In the genomic region with DNA sequence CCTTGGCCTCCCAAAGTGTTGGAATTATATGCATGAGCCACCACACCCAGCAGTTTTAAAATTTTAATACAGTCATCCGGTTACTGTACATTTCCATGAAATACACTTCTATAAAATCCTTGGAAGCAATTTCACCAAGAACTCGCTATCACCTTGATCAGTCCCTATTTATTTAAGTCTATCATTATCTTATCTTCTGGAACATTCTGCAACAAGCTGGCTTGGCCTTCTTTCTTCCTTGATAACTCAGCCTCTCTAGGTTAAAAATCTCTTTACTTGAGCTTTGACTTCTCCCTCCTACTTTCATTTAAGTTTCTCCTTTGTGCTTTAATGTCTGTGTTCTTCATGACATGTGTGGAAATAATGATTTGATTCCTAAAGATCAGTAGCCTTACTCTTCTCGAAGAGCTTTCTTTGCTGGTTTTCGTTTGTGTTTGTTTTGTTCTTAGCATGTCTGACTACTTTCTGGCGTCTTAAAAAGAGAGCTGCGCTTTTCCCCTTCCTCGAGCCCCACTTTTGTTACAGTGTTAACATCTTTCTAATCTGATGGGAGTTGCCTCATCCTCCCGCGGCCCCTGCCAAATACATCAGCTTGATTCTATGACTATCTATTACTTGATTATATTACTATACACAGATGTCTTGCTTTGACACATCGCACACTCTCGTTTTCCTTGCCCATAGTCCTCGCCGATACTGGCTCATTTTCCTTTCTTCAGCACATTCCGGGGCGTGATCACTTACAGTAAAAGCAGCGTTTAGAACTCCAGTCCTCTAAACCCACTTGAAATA, we compare ENCODE assay signal across 1 cellular context.
TF ChIP-seq lines count a peak whose summit lies in the region.

No MANE protein-coding gene starts in this region.

TF ChIP-seq in GM23338, 12 proteins besides CTCF, POLR2A, EP300 and RAD21 (continued from another document):
- TF ChIP-seq, protein P1, sequence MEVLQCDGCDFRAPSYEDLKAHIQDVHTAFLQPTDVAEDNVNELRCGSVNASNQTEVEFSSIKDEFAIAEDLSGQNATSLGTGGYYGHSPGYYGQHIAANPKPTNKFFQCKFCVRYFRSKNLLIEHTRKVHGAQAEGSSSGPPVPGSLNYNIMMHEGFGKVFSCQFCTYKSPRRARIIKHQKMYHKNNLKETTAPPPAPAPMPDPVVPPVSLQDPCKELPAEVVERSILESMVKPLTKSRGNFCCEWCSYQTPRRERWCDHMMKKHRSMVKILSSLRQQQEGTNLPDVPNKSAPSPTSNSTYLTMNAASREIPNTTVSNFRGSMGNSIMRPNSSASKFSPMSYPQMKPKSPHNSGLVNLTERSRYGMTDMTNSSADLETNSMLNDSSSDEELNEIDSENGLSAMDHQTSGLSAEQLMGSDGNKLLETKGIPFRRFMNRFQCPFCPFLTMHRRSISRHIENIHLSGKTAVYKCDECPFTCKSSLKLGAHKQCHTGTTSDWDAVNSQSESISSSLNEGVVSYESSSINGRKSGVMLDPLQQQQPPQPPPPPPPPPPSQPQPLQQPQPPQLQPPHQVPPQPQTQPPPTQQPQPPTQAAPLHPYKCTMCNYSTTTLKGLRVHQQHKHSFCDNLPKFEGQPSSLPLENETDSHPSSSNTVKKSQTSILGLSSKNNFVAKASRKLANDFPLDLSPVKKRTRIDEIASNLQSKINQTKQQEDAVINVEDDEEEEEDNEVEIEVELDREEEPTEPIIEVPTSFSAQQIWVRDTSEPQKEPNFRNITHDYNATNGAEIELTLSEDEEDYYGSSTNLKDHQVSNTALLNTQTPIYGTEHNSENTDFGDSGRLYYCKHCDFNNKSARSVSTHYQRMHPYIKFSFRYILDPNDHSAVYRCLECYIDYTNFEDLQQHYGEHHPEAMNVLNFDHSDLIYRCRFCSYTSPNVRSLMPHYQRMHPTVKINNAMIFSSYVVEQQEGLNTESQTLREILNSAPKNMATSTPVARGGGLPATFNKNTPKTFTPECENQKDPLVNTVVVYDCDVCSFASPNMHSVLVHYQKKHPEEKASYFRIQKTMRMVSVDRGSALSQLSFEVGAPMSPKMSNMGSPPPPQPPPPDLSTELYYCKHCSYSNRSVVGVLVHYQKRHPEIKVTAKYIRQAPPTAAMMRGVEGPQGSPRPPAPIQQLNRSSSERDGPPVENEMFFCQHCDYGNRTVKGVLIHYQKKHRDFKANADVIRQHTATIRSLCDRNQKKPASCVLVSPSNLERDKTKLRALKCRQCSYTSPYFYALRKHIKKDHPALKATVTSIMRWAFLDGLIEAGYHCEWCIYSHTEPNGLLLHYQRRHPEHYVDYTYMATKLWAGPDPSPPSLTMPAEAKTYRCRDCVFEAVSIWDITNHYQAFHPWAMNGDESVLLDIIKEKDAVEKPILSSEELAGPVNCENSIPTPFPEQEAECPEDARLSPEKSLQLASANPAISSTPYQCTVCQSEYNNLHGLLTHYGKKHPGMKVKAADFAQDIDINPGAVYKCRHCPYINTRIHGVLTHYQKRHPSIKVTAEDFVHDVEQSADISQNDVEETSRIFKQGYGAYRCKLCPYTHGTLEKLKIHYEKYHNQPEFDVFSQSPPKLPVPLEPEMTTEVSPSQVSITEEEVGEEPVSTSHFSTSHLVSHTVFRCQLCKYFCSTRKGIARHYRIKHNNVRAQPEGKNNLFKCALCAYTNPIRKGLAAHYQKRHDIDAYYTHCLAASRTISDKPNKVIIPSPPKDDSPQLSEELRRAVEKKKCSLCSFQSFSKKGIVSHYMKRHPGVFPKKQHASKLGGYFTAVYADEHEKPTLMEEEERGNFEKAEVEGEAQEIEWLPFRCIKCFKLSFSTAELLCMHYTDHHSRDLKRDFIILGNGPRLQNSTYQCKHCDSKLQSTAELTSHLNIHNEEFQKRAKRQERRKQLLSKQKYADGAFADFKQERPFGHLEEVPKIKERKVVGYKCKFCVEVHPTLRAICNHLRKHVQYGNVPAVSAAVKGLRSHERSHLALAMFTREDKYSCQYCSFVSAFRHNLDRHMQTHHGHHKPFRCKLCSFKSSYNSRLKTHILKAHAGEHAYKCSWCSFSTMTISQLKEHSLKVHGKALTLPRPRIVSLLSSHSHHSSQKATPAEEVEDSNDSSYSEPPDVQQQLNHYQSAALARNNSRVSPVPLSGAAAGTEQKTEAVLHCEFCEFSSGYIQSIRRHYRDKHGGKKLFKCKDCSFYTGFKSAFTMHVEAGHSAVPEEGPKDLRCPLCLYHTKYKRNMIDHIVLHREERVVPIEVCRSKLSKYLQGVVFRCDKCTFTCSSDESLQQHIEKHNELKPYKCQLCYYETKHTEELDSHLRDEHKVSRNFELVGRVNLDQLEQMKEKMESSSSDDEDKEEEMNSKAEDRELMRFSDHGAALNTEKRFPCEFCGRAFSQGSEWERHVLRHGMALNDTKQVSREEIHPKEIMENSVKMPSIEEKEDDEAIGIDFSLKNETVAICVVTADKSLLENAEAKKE (CRISPR knock-in tag; IDR thresholded peaks at IDR 0.05): no peak
- TF ChIP-seq JUNB (IDR thresholded peaks at IDR 0.05; ENCODE audit: unreplicated experiment): no peak
- TF ChIP-seq EZH2phosphoT487 (IDR thresholded peaks at IDR 0.05; ENCODE audit: unreplicated experiment): no peak
- TF ChIP-seq CREB1 (CRISPR knock-in tag; IDR thresholded peaks at IDR 0.05; ENCODE audit: low read depth): no peak
- TF ChIP-seq POLR2AphosphoS5 (IDR thresholded peaks at IDR 0.05; ENCODE audit: low read depth): no peak
- TF ChIP-seq, protein P2, sequence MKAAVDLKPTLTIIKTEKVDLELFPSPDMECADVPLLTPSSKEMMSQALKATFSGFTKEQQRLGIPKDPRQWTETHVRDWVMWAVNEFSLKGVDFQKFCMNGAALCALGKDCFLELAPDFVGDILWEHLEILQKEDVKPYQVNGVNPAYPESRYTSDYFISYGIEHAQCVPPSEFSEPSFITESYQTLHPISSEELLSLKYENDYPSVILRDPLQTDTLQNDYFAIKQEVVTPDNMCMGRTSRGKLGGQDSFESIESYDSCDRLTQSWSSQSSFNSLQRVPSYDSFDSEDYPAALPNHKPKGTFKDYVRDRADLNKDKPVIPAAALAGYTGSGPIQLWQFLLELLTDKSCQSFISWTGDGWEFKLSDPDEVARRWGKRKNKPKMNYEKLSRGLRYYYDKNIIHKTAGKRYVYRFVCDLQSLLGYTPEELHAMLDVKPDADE (IDR thresholded peaks at IDR 0.05): no peak
- TF ChIP-seq ZNF331 (CRISPR knock-in tag; IDR thresholded peaks at IDR 0.05; ENCODE audit: low read depth): no peak
- TF ChIP-seq ZNF114 (CRISPR knock-in tag; IDR thresholded peaks at IDR 0.05): no peak
- TF ChIP-seq, protein P3, sequence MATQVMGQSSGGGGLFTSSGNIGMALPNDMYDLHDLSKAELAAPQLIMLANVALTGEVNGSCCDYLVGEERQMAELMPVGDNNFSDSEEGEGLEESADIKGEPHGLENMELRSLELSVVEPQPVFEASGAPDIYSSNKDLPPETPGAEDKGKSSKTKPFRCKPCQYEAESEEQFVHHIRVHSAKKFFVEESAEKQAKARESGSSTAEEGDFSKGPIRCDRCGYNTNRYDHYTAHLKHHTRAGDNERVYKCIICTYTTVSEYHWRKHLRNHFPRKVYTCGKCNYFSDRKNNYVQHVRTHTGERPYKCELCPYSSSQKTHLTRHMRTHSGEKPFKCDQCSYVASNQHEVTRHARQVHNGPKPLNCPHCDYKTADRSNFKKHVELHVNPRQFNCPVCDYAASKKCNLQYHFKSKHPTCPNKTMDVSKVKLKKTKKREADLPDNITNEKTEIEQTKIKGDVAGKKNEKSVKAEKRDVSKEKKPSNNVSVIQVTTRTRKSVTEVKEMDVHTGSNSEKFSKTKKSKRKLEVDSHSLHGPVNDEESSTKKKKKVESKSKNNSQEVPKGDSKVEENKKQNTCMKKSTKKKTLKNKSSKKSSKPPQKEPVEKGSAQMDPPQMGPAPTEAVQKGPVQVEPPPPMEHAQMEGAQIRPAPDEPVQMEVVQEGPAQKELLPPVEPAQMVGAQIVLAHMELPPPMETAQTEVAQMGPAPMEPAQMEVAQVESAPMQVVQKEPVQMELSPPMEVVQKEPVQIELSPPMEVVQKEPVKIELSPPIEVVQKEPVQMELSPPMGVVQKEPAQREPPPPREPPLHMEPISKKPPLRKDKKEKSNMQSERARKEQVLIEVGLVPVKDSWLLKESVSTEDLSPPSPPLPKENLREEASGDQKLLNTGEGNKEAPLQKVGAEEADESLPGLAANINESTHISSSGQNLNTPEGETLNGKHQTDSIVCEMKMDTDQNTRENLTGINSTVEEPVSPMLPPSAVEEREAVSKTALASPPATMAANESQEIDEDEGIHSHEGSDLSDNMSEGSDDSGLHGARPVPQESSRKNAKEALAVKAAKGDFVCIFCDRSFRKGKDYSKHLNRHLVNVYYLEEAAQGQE (IDR thresholded peaks at IDR 0.05; ENCODE audit: unreplicated experiment): no peak
- no peak for TF ChIP-seq NANOG (IDR thresholded peaks at IDR 0.05; ENCODE audit: borderline replicate concordance)
